ENCODE assay signal across 1 cellular context in the genomic region with DNA sequence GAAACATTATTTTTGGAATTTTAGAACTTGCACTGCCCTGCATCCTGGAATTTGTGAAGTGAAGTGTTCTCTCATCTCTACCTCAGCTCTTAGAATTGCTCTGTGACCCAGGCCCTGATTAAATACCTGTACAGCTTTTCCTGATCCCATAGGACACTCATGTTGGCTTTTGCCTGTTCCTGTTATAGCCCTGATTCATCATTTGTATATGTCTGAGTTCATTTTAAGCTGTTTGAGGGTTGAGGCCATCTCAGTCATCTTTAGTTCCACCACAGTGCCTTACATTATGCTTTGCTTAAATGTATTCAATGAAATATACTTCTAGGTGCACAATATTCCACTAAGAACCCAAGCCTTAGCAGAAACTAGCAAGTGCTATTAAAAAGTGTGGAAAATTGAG.
TF ChIP-seq lines count a peak whose summit lies in the region.

No MANE protein-coding gene starts in this region.

TF ChIP-seq in GM12878, 131 proteins besides CTCF, POLR2A, EP300 and RAD21:
- TF ChIP-seq, protein P1, sequence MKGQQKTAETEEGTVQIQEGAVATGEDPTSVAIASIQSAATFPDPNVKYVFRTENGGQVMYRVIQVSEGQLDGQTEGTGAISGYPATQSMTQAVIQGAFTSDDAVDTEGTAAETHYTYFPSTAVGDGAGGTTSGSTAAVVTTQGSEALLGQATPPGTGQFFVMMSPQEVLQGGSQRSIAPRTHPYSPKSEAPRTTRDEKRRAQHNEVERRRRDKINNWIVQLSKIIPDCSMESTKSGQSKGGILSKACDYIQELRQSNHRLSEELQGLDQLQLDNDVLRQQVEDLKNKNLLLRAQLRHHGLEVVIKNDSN (IDR thresholded peaks at IDR 0.05; ENCODE audit: borderline replicate concordance, extremely low read length, insufficient read depth, low read depth, low read length), result no peak
- TF ChIP-seq SREBF1 (IDR thresholded peaks at IDR 0.05; ENCODE audit: low read length) (no peak), ZZZ3 (IDR thresholded peaks at IDR 0.05; ENCODE audit: control insufficient read depth, insufficient read length, low read depth) (no peak), FOXK2 (IDR thresholded peaks at IDR 0.05) (no peak), MEF2B (IDR thresholded peaks at IDR 0.05; ENCODE audit: partially characterized antibody, poor library complexity, severe bottlenecking) (no peak), ZNF274 (IDR thresholded peaks at IDR 0.05; ENCODE audit: insufficient read depth, insufficient read length) (no peak), SMAD5 (IDR thresholded peaks at IDR 0.05; ENCODE audit: low read depth) (no peak), KAT2A (conservative IDR thresholded peaks at IDR 0.05; ENCODE audit: control insufficient read depth, low read depth, low read length) (no peak)
- TF ChIP-seq, protein P2, sequence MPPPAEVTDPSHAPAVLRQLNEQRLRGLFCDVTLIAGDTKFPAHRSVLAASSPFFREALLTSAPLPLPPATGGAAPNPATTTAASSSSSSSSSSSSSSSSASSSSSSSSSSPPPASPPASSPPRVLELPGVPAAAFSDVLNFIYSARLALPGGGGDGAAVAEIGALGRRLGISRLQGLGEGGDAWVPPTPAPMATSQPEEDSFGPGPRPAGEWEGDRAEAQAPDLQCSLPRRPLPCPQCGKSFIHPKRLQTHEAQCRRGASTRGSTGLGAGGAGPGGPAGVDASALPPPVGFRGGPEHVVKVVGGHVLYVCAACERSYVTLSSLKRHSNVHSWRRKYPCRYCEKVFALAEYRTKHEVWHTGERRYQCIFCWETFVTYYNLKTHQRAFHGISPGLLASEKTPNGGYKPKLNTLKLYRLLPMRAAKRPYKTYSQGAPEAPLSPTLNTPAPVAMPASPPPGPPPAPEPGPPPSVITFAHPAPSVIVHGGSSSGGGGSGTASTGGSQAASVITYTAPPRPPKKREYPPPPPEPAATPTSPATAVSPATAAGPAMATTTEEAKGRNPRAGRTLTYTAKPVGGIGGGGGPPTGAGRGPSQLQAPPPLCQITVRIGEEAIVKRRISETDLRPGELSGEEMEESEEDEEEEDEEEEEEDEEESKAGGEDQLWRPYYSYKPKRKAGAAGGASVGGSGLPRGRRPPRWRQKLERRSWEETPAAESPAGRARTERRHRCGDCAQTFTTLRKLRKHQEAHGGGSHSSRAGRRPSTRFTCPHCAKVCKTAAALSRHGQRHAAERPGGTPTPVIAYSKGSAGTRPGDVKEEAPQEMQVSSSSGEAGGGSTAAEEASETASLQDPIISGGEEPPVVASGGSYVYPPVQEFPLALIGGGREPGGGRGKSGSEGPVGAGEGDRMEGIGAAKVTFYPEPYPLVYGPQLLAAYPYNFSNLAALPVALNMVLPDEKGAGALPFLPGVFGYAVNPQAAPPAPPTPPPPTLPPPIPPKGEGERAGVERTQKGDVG (CRISPR knock-in tag; IDR thresholded peaks at IDR 0.05), result no peak
- TF ChIP-seq, protein P3, sequence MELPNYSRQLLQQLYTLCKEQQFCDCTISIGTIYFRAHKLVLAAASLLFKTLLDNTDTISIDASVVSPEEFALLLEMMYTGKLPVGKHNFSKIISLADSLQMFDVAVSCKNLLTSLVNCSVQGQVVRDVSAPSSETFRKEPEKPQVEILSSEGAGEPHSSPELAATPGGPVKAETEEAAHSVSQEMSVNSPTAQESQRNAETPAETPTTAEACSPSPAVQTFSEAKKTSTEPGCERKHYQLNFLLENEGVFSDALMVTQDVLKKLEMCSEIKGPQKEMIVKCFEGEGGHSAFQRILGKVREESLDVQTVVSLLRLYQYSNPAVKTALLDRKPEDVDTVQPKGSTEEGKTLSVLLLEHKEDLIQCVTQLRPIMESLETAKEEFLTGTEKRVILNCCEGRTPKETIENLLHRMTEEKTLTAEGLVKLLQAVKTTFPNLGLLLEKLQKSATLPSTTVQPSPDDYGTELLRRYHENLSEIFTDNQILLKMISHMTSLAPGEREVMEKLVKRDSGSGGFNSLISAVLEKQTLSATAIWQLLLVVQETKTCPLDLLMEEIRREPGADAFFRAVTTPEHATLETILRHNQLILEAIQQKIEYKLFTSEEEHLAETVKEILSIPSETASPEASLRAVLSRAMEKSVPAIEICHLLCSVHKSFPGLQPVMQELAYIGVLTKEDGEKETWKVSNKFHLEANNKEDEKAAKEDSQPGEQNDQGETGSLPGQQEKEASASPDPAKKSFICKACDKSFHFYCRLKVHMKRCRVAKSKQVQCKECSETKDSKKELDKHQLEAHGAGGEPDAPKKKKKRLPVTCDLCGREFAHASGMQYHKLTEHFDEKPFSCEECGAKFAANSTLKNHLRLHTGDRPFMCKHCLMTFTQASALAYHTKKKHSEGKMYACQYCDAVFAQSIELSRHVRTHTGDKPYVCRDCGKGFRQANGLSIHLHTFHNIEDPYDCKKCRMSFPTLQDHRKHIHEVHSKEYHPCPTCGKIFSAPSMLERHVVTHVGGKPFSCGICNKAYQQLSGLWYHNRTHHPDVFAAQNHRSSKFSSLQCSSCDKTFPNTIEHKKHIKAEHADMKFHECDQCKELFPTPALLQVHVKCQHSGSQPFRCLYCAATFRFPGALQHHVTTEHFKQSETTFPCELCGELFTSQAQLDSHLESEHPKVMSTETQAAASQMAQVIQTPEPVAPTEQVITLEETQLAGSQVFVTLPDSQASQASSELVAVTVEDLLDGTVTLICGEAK (IDR thresholded peaks at IDR 0.05; ENCODE audit: borderline replicate concordance), result no peak
